Comparison of ENCODE assay signal across 24 cellular contexts in the genomic region with DNA sequence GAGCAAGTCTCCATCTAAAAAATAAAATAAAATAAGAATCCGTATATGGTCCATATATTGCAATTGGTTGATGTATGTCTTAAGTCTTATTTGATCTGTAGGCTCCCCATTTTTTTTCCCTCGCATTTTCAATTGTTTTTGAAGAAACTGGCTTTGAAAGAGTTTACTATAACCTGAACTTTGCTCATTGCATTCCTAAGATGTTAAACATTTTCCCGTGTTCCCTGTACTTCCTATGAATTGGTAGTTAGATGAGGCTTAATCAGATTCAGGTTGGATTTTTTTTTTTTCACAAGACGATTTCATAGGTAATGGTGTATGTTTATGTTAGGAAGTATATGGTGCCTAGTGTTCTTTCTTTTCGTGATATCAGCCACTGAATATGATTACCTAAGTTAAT. TPM values are rescaled to one million over a fixed set of nuclear protein-coding genes. Genes with fewer than 3 reads are reported as not detected.
DNase-seq lines count a peak whose midpoint lies in the region; ATAC-seq, FAIRE-seq and TF ChIP-seq lines count a peak whose summit lies in the region.
"Had no signal": no experiment of that assay in that cellular context is flagged by ENCODE, and none has a peak within 500 bp of the region (broad histone marks: within the 10 kb centered on the region; RNA-seq: fewer than 3 reads in every experiment).

No MANE protein-coding gene starts in this region.

- peaks cover 49% of the 10 kb centered on the region for H3K27me3 Mint-ChIP-seq in nephron progenitor cell (ENCODE audit: low read depth, poor library complexity)

- peaks cover 9% of the 10 kb centered on the region for H3K9me3 Mint-ChIP-seq in nephron progenitor cell

- no peaks in the 10 kb centered on the region for H3K36me3 Mint-ChIP-seq in nephron progenitor cell (ENCODE audit: low read depth)
- H3K36me3 Mint-ChIP-seq: T-cell had no signal

- peak overlapping the region; percentile 49 for H3K27ac Mint-ChIP-seq in nephron progenitor cell
- H3K27ac Mint-ChIP-seq: B cell, H9, T-cell had no signal

- DNase-seq in ELR (ENCODE audit: low read depth) (peak; percentile 48), RCC 7860 (ENCODE audit: low spot score) (peak; percentile 22), epithelial cell of proximal tubule (ENCODE audit: low read depth) (peak; percentile 56), nephron progenitor cell (no peak), NCI-H2171 (lab: John Stamatoyannopoulos, UW) (no peak), GOT3 (lab: John Stamatoyannopoulos, UW) (no peak)
- DNase-seq: COR-L47, H9, KG1, NCI-H1417, NCI-H187, NCI-H2107, NCI-H2227 treated with DMSO at 0.1 percent for 48 hours, NCI-H524, NCI-H82, OCI-M1, RPMI8226, SIG-M5, T-cell had no signal

- no peak for FAIRE-seq in RCC 7860 (lab: Jason Lieb, UNC)
- FAIRE-seq: HepG2 had no signal

- peaks cover 11% of the 10 kb centered on the region for H3K4me1 Mint-ChIP-seq in nephron progenitor cell

- TF ChIP-seq CTCF in epithelial cell of proximal tubule (conservative IDR thresholded peaks at IDR 0.05; ENCODE audit: low read depth, low read length): no peak
- no peak for TF ChIP-seq CTCF in nephron progenitor cell (IDR thresholded peaks at IDR 0.05)

- H3K4me3 ChIP-seq in epithelial cell of proximal tubule (ENCODE audit: low read depth, low read length): no peak overlapping the region

- ATAC-seq in esophagus mucosa: no peak
- ATAC-seq in GM19463 (IDR thresholded peaks at IDR 0.05; ENCODE audit: unreplicated experiment): no peak
- ATAC-seq: HepG2, SK-N-SH treated with all-trans-retinoic acid at 6 μM for 48 hours, T-cell had no signal

- H3K4me3 Mint-ChIP-seq in nephron progenitor cell: no peak overlapping the region
- H3K4me3 Mint-ChIP-seq: B cell, H9, T-cell had no signal

RNA-seq across cellular contexts. Expression of gene LRRC36, which starts 3.3 kb away (rescaled TPM):
- total RNA-seq in epithelial cell of proximal tubule: 0.07 and 0.52 TPM in 2 replicates
- total RNA-seq in esophagus mucosa: not detected
- total RNA-seq: B cell, H9, T-cell had no signal

RNA-seq across cellular contexts. Expression of gene KCTD19, which starts 3.4 kb away (rescaled TPM):
- total RNA-seq in epithelial cell of proximal tubule (0.14 and 0.35 TPM in 2 replicates), esophagus mucosa (not detected)
- total RNA-seq: B cell, HepG2, T-cell had no signal

RNA-seq across cellular contexts. Expression of gene PLEKHG4, which starts 50.6 kb away (rescaled TPM):
- total RNA-seq in epithelial cell of proximal tubule: 6.6 and 10.2 TPM in 2 replicates
- 4.9 TPM for total RNA-seq in esophagus mucosa

Comparison
In these comparisons a context has a peak if more than half of its experiments do, and no peak if none do; other contexts are left out.
1. DNase-seq: peak in ELR (single experiment), RCC 7860 (single experiment) and epithelial cell of proximal tubule (single experiment); none in nephron progenitor cell (single experiment), NCI-H2171 (single experiment) and GOT3 (single experiment).